20 cellular contexts compared by ENCODE assay signal in the genomic region with DNA sequence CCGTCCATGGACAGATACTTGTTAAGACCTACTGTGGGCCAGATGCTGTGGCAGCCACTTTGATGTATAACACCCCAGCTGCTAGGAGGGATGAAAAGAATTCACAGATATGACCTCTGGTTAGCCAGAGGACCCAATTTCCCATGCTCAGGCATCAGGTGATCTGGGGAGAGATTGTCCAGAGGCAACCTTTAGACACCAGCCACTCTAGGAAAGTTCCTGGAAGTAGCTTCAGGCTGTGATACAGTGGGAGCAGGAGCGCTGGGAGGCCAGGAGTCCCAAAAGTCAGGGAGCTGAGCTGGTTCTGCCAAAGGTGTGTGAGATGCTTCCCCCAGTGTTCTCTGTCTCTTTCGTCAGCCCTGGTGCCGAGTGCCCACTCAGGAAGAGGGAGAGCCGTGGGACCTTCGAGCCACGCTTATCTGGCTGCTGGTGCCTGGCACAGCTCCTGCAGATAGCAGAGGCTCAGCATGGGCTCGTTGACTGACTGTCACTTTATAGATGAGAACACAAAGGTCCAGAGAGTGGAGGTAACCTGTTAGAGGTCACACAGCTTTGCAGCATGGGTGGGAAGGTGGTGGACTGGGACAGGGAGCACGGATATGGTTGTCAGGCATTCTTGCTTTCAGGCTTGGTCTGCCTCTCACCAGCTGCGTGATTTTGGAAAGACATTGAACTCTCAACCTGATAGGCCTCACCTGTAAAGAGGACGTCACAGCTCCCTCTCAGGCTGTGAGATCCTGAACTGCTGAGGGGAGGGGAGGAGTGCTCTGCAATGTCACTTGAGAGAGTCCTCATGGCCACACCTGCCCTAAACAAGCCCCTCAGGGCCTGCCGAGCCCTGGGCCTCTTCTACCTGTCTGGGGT. TPM values are rescaled to one million over a fixed set of nuclear protein-coding genes. Genes with fewer than 3 reads are reported as not detected.
DNase-seq lines count a peak whose midpoint lies in the region; ATAC-seq and TF ChIP-seq lines count a peak whose summit lies in the region.
"Had no signal": no experiment of that assay in that cellular context is flagged by ENCODE, and none has a peak within 500 bp of the region (broad histone marks: within the 10 kb centered on the region; RNA-seq: fewer than 3 reads in every experiment).

No MANE protein-coding gene starts in this region.

- H3K4me2 ChIP-seq in SK-N-SH = no peak overlapping the region

- no peaks in the 10 kb centered on the region for H4K20me1 ChIP-seq in SK-N-SH (ENCODE audit: insufficient read depth)

- no peak for TF ChIP-seq EP300 in SK-N-SH (IDR thresholded peaks at IDR 0.05; ENCODE audit: borderline replicate concordance in 1 of 2, low read depth in 1 of 2, low read length in 1 of 2)

- no peaks in the 10 kb centered on the region for H3K36me3 ChIP-seq in SK-N-SH (replicated peaks in 1 of 2; ENCODE audit: control insufficient read depth in 1 of 2, insufficient read depth in 2 of 2, low read length in 1 of 2)
- H3K36me3 ChIP-seq in lower lobe of right lung = no peaks in the 10 kb centered on the region
- no peaks in the 10 kb centered on the region for H3K36me3 ChIP-seq in spleen
- H3K36me3 ChIP-seq: brain microvascular endothelial cell, thoracic aorta had no signal

- no peak for DNase-seq in SK-N-SH
- DNase-seq in lower lobe of right lung = no peak
- DNase-seq in spleen = peak; percentile 57
- no peak for DNase-seq in T-helper 2 cell treated with Interferon-gamma antibody and Interleukin-4, amounts not matched to agents 5 μg/mL and 100 μg/mL, for 36 hours (ENCODE audit: low spot score)
- no peak for DNase-seq in coronary artery (ENCODE audit: low spot score)
- no peak for DNase-seq in MV-4-11 (lab: John Stamatoyannopoulos, UW)
- DNase-seq: 8988T; activated CD4-positive, CD25-positive, alpha-beta regulatory T cell treated with anti-CD3 and anti-CD28 coated beads, Interleukin-2, amount 50 U/mL, for 72 hours; activated CD8-positive, alpha-beta memory T cell treated with anti-CD3 and anti-CD28 coated beads, Interleukin-2, amount 50 U/mL, for 4 hours; activated naive CD4-positive, alpha-beta T cell treated with anti-CD3 and anti-CD28 coated beads, Interleukin-2, amount 50 U/mL, for 16 hours; brain microvascular endothelial cell; CD4-positive, alpha-beta T cell; naive thymus-derived CD8-positive, alpha-beta T cell; RPMI8226; stimulated activated CD8-positive, alpha-beta memory T cell treated with anti-CD3 and anti-CD28 coated beads, Interleukin-4, amount 100 ng/mL, for 48 hours had no signal

- peaks cover 3% of the 10 kb centered on the region for H3F3A ChIP-seq in SK-N-SH (replicated peaks; ENCODE audit: insufficient read depth)

- CTCF ChIA-PET in SK-N-SH (lab: Yijun Ruan, JAX) = interaction anchor here (1.1 to 1.5 kb wide), 2 partner anchors 9 to 69 kb away, joined by 4 to 5 read pairs; no protein-coding TSS in a partner anchor

- no peaks in the 10 kb centered on the region for H3K79me2 ChIP-seq in SK-N-SH (ENCODE audit: insufficient read depth)

- WGBS in SK-N-SH (ENCODE audit: low lambda C conversion rate) = 88% methylated on average over 10 of the region's 12 CpGs
- 73 to 85% (median 77%) methylated on average over 12 of the region's 12 CpGs for WGBS in spleen, 5 donors

- H3K9me2 ChIP-seq in SK-N-SH = no peaks in the 10 kb centered on the region

- ATAC-seq in SK-N-SH treated with all-trans-retinoic acid at 6 μM for 48 hours (peak; percentile 19), lower lobe of right lung (peak; percentile 66 to 73)
- ATAC-seq: left lobe of liver; naive thymus-derived CD8-positive, alpha-beta T cell had no signal

- no peak overlapping the region for H3K9ac ChIP-seq in SK-N-SH

- peaks cover 13% of the 10 kb centered on the region for H3K27me3 Mint-ChIP-seq in T-helper 2 cell treated with Interferon-gamma antibody and Interleukin-4, amounts not matched to agents 5 μg/mL and 100 μg/mL, for 36 hours (ENCODE audit: low read depth)

- TF ChIP-seq CTCF in SK-N-SH (IDR thresholded peaks at IDR 0.05) = no peak
- TF ChIP-seq CTCF in VCaP (conservative IDR thresholded peaks at IDR 0.05) = no peak
- TF ChIP-seq CTCF in lower lobe of right lung (IDR thresholded peaks at IDR 0.05) = no peak
- no peak for TF ChIP-seq CTCF in spleen (IDR thresholded peaks at IDR 0.05 in 8 of 11, conservative IDR thresholded peaks at IDR 0.05 in 3 of 11)
- no peak for TF ChIP-seq CTCF in coronary artery (IDR thresholded peaks at IDR 0.05)

- peaks cover 15% of the 10 kb centered on the region for H3K9me3 Mint-ChIP-seq in T-helper 2 cell treated with Interferon-gamma antibody and Interleukin-4, amounts not matched to agents 5 μg/mL and 100 μg/mL, for 36 hours
- H3K9me3 Mint-ChIP-seq: CD4-positive, alpha-beta T cell; naive thymus-derived CD8-positive, alpha-beta T cell had no signal

- peaks cover 6% of the 10 kb centered on the region for H3K36me3 Mint-ChIP-seq in T-helper 2 cell treated with Interferon-gamma antibody and Interleukin-4, amounts not matched to agents 5 μg/mL and 100 μg/mL, for 36 hours (ENCODE audit: low read depth)
- H3K36me3 Mint-ChIP-seq: naive thymus-derived CD8-positive, alpha-beta T cell had no signal

- H3K4me3 Mint-ChIP-seq in T-helper 2 cell treated with Interferon-gamma antibody and Interleukin-4, amounts not matched to agents 5 μg/mL and 100 μg/mL, for 36 hours = no peak overlapping the region
- H3K4me3 Mint-ChIP-seq: CD4-positive, alpha-beta T cell; T-helper 1 cell treated with Interleukin-12 subunit alpha and Interleukin-12 subunit beta and Interleukin-4 antibody, amounts not matched to agents 30 μg/mL and 1 μg/mL, for 36 hours had no signal

- no peaks in the 10 kb centered on the region for H3K27me3 ChIP-seq in SK-N-SH (ENCODE audit: insufficient read depth)
- H3K27me3 ChIP-seq in lower lobe of right lung (ENCODE audit: low read depth) = no peaks in the 10 kb centered on the region
- no peaks in the 10 kb centered on the region for H3K27me3 ChIP-seq in spleen (replicated peaks in 1 of 7)
- H3K27me3 ChIP-seq: brain microvascular endothelial cell had no signal

- POLR2A ChIA-PET in SK-N-SH (lab: Yijun Ruan, JAX) = no interaction called here

- H3K9me3 ChIP-seq in SK-N-SH (no peaks in the 10 kb centered on the region), lower lobe of right lung (no peaks in the 10 kb centered on the region), spleen (peaks cover 0 to 11% (median 3%) of the 10 kb centered on the region in 8 donors)
- H3K9me3 ChIP-seq: thoracic aorta had no signal

- H3K27ac Mint-ChIP-seq in T-helper 2 cell treated with Interferon-gamma antibody and Interleukin-4, amounts not matched to agents 5 μg/mL and 100 μg/mL, for 36 hours = no peak overlapping the region
- H3K27ac Mint-ChIP-seq: CD4-positive, alpha-beta T cell; naive thymus-derived CD8-positive, alpha-beta T cell; T-helper 1 cell treated with Interleukin-12 subunit alpha and Interleukin-12 subunit beta and Interleukin-4 antibody, amounts not matched to agents 30 μg/mL and 1 μg/mL, for 36 hours had no signal

- TF ChIP-seq RAD21 in SK-N-SH (IDR thresholded peaks at IDR 0.05; ENCODE audit: low read length) = no peak

- no peak for TF ChIP-seq POLR2A in spleen (IDR thresholded peaks at IDR 0.05)

- H3K4me1 ChIP-seq in SK-N-SH (ENCODE audit: control insufficient read depth in 1 of 2, insufficient read depth in 2 of 2, low read depth in 1 of 2, low read length in 1 of 2) = peaks cover 7 to 29% of the 10 kb centered on the region in 2 experiments; a peak in 2 of 4 replicates
- H3K4me1 ChIP-seq in lower lobe of right lung = peaks cover 34% of the 10 kb centered on the region
- H3K4me1 ChIP-seq in spleen = peaks cover 0 to 43% (median 14%) of the 10 kb centered on the region in 6 donors

- intact Hi-C loops in lower lobe of right lung (cut with DNase I) = no loop called here
- intact Hi-C loops in spleen (cut with DNase I; ENCODE audit: low total_unique reads) = no loop called here

- peaks cover 13% of the 10 kb centered on the region for H3K4me1 Mint-ChIP-seq in T-helper 2 cell treated with Interferon-gamma antibody and Interleukin-4, amounts not matched to agents 5 μg/mL and 100 μg/mL, for 36 hours (ENCODE audit: low read depth)

- no peak overlapping the region for H3K4me3 ChIP-seq in SK-N-SH (ENCODE audit: low read depth in 2 of 2, low read length in 1 of 2)
- H3K4me3 ChIP-seq in lower lobe of right lung = no peak overlapping the region
- H3K4me3 ChIP-seq in spleen = no peak overlapping the region
- no peak overlapping the region for H3K4me3 ChIP-seq in coronary artery
- H3K4me3 ChIP-seq: thoracic aorta had no signal

- H2AFZ ChIP-seq in SK-N-SH (ENCODE audit: low read depth) = no peak overlapping the region

- H3K27ac ChIP-seq in SK-N-SH (ENCODE audit: low read depth in 2 of 2, low read length in 1 of 2) (no peak overlapping the region), VCaP (peak overlapping the region; percentile 75), lower lobe of right lung (peak overlapping the region; percentile 60), spleen (peak overlapping the region in 1 of 8 donors; percentile 18), coronary artery (no peak overlapping the region)
- H3K27ac ChIP-seq: brain microvascular endothelial cell, thoracic aorta had no signal

TF ChIP-seq in SK-N-SH treated with all-trans-retinoic acid at 6 μM for 48 hours, 23 proteins besides CTCF, POLR2A, EP300 and RAD21 (continues in another document):
- TF ChIP-seq ARNTL (CRISPR knock-in tag; IDR thresholded peaks at IDR 0.05; ENCODE audit: borderline replicate concordance, low read depth) (no peak), ISL1 (CRISPR knock-in tag; IDR thresholded peaks at IDR 0.05) (no peak), ZFP30 (CRISPR knock-in tag; IDR thresholded peaks at IDR 0.05) (no peak)

TF ChIP-seq in SK-N-SH, 30 proteins besides CTCF, POLR2A, EP300 and RAD21 (continues in another document):
- TF ChIP-seq SMC3 (IDR thresholded peaks at IDR 0.05; ENCODE audit: low read depth, low read length) (no peak), NRF1 (IDR thresholded peaks at IDR 0.05; ENCODE audit: low read depth, low read length) (no peak), RXRA (IDR thresholded peaks at IDR 0.05; ENCODE audit: borderline replicate concordance, low read depth) (no peak)

RNA-seq across cellular contexts. Expression of gene RALB, which starts 7.8 kb away (rescaled TPM):
- polyA plus RNA-seq in SK-N-SH (2012; rRNA removed) (37.2 and 40.8 TPM in 2 replicates), spleen (10 to 100 TPM; 26.6 to 61.5 (median 38.0) TPM)
- polyA plus RNA-seq in SK-N-SH (2012; cell fraction: cytosol; rRNA removed) = 50.9 and 54.5 TPM in 2 replicates
- polyA plus RNA-seq in SK-N-SH (2012; cell fraction: nucleus; rRNA removed) = 8.4 and 13.9 TPM in 2 replicates
- total RNA-seq in lower lobe of right lung (65.8 TPM), spleen (100 to 1,000 TPM in 3 of 7 donors, 10 to 100 TPM in 4; 67.2 to 126 (median 96.3) TPM)

RNA-seq across cellular contexts. Expression of gene TMEM185B, which starts 21.7 kb away (rescaled TPM):
- 24.8 and 36.0 TPM in 2 replicates for polyA plus RNA-seq in SK-N-SH (2012; rRNA removed)
- 23.5 and 31.6 TPM in 2 replicates for polyA plus RNA-seq in SK-N-SH (2012; cell fraction: cytosol; rRNA removed)
- 19.2 and 20.2 TPM in 2 replicates for polyA plus RNA-seq in SK-N-SH (2012; cell fraction: nucleus; rRNA removed)
- total RNA-seq in lower lobe of right lung = 22.2 TPM
- total RNA-seq in spleen = 10 to 100 TPM; 18.3 to 35.6 (median 23.6) TPM
- polyA plus RNA-seq in spleen = 1 to 10 TPM; 3.9 to 5.5 (median 4.0) TPM

Comparison
In these comparisons a context has a peak if more than half of its experiments do, and no peak if none do; other contexts are left out.
1. H3K27ac ChIP-seq: peak in VCaP (single experiment) and lower lobe of right lung (single experiment); none in SK-N-SH (0 of 2) and coronary artery (0 of 2).